ENCODE assay signal across 2 cellular contexts in the genomic region with DNA sequence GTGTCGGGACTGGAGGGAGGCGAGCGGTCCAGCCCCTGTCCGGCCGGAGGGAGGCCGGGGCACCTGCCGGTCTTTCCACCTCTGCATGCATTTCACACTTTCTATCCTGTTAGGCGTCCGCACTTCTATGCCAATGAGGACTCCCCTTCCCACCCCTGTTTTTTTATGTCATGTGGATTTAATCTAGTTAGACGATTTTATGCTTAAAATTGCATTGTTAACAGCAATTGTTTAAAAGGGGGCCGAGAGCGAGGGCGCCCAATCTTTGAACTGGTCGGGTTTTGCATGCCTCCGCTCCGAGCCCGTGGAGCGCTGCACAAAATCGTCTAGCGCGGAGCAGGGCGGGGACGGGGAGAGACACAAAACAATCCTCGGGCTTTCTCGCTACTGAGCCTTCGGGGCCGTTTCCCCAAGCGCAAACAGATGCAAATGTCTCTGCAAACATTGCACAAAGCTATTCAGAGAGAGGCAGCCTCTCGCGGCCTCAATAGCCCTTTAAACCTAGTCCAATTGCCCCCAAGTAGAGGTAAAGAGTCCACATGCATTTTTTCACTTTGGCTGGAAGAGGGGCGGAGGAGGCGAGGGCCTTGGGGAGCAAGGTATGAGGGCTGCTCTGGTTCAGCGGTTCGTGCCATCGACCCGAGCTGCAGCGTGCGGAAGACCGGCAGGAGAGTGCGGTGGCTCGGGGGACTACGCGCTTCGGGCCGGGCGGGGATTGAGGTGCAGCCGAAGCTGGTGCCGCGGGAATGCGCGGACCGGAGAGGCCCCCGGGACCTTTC.
TF ChIP-seq lines count a peak whose summit lies in the region.

No MANE protein-coding gene starts in this region.

TF ChIP-seq in WTC11, 78 proteins besides CTCF, POLR2A, EP300 and RAD21:
- 0 out of 2 replicates have a peak, but pooled peaks have one; percentile 7 for TF ChIP-seq TEAD1 (CRISPR knock-in tag; IDR thresholded peaks at IDR 0.05)
- no peak for TF ChIP-seq ESRRA (CRISPR knock-in tag; IDR thresholded peaks at IDR 0.05; ENCODE audit: borderline replicate concordance)

TF ChIP-seq in HepG2, 621 proteins besides CTCF, POLR2A, EP300 and RAD21 (continues in another document):
- TF ChIP-seq FOXA1 (IDR thresholded peaks at IDR 0.05) (no peak), FOXA1 (CRISPR knock-in tag; IDR thresholded peaks at IDR 0.05) (peak; percentile 84), ZNF749 (CRISPR knock-in tag; IDR thresholded peaks at IDR 0.05; ENCODE audit: borderline replicate concordance) (no peak), RXRA (CRISPR knock-in tag; IDR thresholded peaks at IDR 0.05) (peak; percentile 58; the same call in 1 of the 2 replicates), MAZ (IDR thresholded peaks at IDR 0.05; ENCODE audit: borderline replicate concordance, low read depth, low read length) (no peak), MAZ (CRISPR knock-in tag; IDR thresholded peaks at IDR 0.05; ENCODE audit: low read depth) (0 out of 2 replicates have a peak, but pooled peaks have one; percentile 39), ZMAT3 (CRISPR knock-in tag; conservative IDR thresholded peaks at IDR 0.05) (no peak), TBP (CRISPR knock-in tag; IDR thresholded peaks at IDR 0.05) (no peak), HOXA5 (CRISPR knock-in tag; IDR thresholded peaks at IDR 0.05) (no peak), HMG20A (CRISPR knock-in tag; IDR thresholded peaks at IDR 0.05; ENCODE audit: borderline replicate concordance) (peak; percentile 59; the same call in 1 of the 2 replicates), ZBTB25 (CRISPR knock-in tag; IDR thresholded peaks at IDR 0.05) (no peak), ZSCAN9 (CRISPR knock-in tag; IDR thresholded peaks at IDR 0.05; ENCODE audit: borderline replicate concordance) (no peak), AKAP8 (CRISPR knock-in tag; IDR thresholded peaks at IDR 0.05) (no peak), NFIB (CRISPR knock-in tag; IDR thresholded peaks at IDR 0.05; ENCODE audit: borderline replicate concordance) (no peak), ZNF343 (CRISPR knock-in tag; IDR thresholded peaks at IDR 0.05) (peak; percentile 43; the same call in 1 of the 2 replicates), TARDBP (CRISPR knock-in tag; IDR thresholded peaks at IDR 0.05) (0 out of 2 replicates have a peak, but pooled peaks have one; percentile 36), ELF4 (CRISPR knock-in tag; IDR thresholded peaks at IDR 0.05; ENCODE audit: borderline replicate concordance) (no peak), DMAP1 (CRISPR knock-in tag; IDR thresholded peaks at IDR 0.05) (no peak), ZNF841 (CRISPR knock-in tag; IDR thresholded peaks at IDR 0.05; ENCODE audit: borderline replicate concordance) (no peak), ONECUT2 (CRISPR knock-in tag; IDR thresholded peaks at IDR 0.05) (peak; percentile 56), BORCS8-MEF2B (CRISPR knock-in tag; IDR thresholded peaks at IDR 0.05) (no peak), EZH2 (conservative IDR thresholded peaks at IDR 0.05; ENCODE audit: low read depth, low read length) (no peak), RXRB (CRISPR knock-in tag; IDR thresholded peaks at IDR 0.05; ENCODE audit: borderline replicate concordance) (peak; percentile 46), SKI (IDR thresholded peaks at IDR 0.05; ENCODE audit: partially characterized antibody) (peak; percentile 24), HOXA7 (CRISPR knock-in tag; IDR thresholded peaks at IDR 0.05) (0 out of 2 replicates have a peak, but pooled peaks have one; percentile 60), ZNF121 (CRISPR knock-in tag; IDR thresholded peaks at IDR 0.05) (no peak), SOX6 (IDR thresholded peaks at IDR 0.05) (no peak), SOX6 (CRISPR knock-in tag; IDR thresholded peaks at IDR 0.05) (peak; percentile 92), IRX3 (CRISPR knock-in tag; IDR thresholded peaks at IDR 0.05; ENCODE audit: borderline replicate concordance, low read depth) (no peak), ZNF577 (CRISPR knock-in tag; IDR thresholded peaks at IDR 0.05; ENCODE audit: borderline replicate concordance, low read depth) (no peak)
- TF ChIP-seq, protein P1, sequence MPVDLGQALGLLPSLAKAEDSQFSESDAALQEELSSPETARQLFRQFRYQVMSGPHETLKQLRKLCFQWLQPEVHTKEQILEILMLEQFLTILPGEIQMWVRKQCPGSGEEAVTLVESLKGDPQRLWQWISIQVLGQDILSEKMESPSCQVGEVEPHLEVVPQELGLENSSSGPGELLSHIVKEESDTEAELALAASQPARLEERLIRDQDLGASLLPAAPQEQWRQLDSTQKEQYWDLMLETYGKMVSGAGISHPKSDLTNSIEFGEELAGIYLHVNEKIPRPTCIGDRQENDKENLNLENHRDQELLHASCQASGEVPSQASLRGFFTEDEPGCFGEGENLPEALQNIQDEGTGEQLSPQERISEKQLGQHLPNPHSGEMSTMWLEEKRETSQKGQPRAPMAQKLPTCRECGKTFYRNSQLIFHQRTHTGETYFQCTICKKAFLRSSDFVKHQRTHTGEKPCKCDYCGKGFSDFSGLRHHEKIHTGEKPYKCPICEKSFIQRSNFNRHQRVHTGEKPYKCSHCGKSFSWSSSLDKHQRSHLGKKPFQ (CRISPR knock-in tag; IDR thresholded peaks at IDR 0.05; ENCODE audit: insufficient replicate concordance), result peak; percentile 53
- TF ChIP-seq, protein P2, sequence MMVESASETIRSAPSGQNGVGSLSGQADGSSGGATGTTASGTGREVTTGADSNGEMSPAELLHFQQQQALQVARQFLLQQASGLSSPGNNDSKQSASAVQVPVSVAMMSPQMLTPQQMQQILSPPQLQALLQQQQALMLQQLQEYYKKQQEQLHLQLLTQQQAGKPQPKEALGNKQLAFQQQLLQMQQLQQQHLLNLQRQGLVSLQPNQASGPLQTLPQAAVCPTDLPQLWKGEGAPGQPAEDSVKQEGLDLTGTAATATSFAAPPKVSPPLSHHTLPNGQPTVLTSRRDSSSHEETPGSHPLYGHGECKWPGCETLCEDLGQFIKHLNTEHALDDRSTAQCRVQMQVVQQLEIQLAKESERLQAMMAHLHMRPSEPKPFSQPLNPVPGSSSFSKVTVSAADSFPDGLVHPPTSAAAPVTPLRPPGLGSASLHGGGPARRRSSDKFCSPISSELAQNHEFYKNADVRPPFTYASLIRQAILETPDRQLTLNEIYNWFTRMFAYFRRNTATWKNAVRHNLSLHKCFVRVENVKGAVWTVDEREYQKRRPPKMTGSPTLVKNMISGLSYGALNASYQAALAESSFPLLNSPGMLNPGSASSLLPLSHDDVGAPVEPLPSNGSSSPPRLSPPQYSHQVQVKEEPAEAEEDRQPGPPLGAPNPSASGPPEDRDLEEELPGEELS (CRISPR knock-in tag; IDR thresholded peaks at IDR 0.05), result peak; percentile 80
- TF ChIP-seq, protein P3, sequence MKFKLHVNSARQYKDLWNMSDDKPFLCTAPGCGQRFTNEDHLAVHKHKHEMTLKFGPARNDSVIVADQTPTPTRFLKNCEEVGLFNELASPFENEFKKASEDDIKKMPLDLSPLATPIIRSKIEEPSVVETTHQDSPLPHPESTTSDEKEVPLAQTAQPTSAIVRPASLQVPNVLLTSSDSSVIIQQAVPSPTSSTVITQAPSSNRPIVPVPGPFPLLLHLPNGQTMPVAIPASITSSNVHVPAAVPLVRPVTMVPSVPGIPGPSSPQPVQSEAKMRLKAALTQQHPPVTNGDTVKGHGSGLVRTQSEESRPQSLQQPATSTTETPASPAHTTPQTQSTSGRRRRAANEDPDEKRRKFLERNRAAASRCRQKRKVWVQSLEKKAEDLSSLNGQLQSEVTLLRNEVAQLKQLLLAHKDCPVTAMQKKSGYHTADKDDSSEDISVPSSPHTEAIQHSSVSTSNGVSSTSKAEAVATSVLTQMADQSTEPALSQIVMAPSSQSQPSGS (CRISPR knock-in tag; IDR thresholded peaks at IDR 0.05), result peak; percentile 16; the same call in 1 of the 2 replicates
- TF ChIP-seq, protein P4, sequence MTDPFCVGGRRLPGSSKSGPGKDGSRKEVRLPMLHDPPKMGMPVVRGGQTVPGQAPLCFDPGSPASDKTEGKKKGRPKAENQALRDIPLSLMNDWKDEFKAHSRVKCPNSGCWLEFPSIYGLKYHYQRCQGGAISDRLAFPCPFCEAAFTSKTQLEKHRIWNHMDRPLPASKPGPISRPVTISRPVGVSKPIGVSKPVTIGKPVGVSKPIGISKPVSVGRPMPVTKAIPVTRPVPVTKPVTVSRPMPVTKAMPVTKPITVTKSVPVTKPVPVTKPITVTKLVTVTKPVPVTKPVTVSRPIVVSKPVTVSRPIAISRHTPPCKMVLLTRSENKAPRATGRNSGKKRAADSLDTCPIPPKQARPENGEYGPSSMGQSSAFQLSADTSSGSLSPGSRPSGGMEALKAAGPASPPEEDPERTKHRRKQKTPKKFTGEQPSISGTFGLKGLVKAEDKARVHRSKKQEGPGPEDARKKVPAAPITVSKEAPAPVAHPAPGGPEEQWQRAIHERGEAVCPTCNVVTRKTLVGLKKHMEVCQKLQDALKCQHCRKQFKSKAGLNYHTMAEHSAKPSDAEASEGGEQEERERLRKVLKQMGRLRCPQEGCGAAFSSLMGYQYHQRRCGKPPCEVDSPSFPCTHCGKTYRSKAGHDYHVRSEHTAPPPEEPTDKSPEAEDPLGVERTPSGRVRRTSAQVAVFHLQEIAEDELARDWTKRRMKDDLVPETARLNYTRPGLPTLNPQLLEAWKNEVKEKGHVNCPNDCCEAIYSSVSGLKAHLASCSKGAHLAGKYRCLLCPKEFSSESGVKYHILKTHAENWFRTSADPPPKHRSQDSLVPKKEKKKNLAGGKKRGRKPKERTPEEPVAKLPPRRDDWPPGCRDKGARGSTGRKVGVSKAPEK (CRISPR knock-in tag; IDR thresholded peaks at IDR 0.05; ENCODE audit: borderline replicate concordance), result 0 out of 2 replicates have a peak, but pooled peaks have one; percentile 29
- TF ChIP-seq, protein P5, sequence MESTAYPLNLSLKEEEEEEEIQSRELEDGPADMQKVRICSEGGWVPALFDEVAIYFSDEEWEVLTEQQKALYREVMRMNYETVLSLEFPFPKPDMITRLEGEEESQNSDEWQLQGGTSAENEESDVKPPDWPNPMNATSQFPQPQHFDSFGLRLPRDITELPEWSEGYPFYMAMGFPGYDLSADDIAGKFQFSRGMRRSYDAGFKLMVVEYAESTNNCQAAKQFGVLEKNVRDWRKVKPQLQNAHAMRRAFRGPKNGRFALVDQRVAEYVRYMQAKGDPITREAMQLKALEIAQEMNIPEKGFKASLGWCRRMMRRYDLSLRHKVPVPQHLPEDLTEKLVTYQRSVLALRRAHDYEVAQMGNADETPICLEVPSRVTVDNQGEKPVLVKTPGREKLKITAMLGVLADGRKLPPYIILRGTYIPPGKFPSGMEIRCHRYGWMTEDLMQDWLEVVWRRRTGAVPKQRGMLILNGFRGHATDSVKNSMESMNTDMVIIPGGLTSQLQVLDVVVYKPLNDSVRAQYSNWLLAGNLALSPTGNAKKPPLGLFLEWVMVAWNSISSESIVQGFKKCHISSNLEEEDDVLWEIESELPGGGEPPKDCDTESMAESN (CRISPR knock-in tag; conservative IDR thresholded peaks at IDR 0.05), result peak; percentile 77; the same call in 1 of the 2 replicates
- TF ChIP-seq, protein P6, sequence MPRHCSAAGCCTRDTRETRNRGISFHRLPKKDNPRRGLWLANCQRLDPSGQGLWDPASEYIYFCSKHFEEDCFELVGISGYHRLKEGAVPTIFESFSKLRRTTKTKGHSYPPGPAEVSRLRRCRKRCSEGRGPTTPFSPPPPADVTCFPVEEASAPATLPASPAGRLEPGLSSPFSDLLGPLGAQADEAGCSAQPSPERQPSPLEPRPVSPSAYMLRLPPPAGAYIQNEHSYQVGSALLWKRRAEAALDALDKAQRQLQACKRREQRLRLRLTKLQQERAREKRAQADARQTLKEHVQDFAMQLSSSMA (CRISPR knock-in tag; IDR thresholded peaks at IDR 0.05), result no peak
- TF ChIP-seq, protein P7, sequence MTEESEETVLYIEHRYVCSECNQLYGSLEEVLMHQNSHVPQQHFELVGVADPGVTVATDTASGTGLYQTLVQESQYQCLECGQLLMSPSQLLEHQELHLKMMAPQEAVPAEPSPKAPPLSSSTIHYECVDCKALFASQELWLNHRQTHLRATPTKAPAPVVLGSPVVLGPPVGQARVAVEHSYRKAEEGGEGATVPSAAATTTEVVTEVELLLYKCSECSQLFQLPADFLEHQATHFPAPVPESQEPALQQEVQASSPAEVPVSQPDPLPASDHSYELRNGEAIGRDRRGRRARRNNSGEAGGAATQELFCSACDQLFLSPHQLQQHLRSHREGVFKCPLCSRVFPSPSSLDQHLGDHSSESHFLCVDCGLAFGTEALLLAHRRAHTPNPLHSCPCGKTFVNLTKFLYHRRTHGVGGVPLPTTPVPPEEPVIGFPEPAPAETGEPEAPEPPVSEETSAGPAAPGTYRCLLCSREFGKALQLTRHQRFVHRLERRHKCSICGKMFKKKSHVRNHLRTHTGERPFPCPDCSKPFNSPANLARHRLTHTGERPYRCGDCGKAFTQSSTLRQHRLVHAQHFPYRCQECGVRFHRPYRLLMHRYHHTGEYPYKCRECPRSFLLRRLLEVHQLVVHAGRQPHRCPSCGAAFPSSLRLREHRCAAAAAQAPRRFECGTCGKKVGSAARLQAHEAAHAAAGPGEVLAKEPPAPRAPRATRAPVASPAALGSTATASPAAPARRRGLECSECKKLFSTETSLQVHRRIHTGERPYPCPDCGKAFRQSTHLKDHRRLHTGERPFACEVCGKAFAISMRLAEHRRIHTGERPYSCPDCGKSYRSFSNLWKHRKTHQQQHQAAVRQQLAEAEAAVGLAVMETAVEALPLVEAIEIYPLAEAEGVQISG (CRISPR knock-in tag; IDR thresholded peaks at IDR 0.05), result peak; percentile 71; the same call in 1 of the 2 replicates
- TF ChIP-seq, protein P8, sequence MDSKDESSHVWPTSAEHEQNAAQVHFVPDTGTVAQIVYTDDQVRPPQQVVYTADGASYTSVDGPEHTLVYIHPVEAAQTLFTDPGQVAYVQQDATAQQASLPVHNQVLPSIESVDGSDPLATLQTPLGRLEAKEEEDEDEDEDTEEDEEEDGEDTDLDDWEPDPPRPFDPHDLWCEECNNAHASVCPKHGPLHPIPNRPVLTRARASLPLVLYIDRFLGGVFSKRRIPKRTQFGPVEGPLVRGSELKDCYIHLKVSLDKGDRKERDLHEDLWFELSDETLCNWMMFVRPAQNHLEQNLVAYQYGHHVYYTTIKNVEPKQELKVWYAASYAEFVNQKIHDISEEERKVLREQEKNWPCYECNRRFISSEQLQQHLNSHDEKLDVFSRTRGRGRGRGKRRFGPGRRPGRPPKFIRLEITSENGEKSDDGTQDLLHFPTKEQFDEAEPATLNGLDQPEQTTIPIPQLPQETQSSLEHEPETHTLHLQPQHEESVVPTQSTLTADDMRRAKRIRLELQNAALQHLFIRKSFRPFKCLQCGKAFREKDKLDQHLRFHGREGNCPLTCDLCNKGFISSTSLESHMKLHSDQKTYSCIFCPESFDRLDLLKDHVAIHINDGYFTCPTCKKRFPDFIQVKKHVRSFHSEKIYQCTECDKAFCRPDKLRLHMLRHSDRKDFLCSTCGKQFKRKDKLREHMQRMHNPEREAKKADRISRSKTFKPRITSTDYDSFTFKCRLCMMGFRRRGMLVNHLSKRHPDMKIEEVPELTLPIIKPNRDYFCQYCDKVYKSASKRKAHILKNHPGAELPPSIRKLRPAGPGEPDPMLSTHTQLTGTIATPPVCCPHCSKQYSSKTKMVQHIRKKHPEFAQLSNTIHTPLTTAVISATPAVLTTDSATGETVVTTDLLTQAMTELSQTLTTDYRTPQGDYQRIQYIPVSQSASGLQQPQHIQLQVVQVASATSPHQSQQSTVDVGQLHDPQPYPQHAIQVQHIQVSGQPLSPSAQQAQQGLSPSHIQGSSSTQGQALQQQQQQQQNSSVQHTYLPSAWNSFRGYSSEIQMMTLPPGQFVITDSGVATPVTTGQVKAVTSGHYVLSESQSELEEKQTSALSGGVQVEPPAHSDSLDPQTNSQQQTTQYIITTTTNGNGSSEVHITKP (CRISPR knock-in tag; IDR thresholded peaks at IDR 0.05; ENCODE audit: low read depth), result no peak
